10 cellular contexts compared by ENCODE assay signal in genomic region chr1:90835172-90835660, GRCh38.
A peak's percentile ranks its signal among the peaks of the same experiment; 100 is the strongest.
DNase-seq lines count a peak whose midpoint lies in the region; ATAC-seq and TF ChIP-seq lines count a peak whose summit lies in the region.
"Had no signal": no experiment of that assay in that cellular context is flagged by ENCODE, and none has a peak within 500 bp of the region (broad histone marks: within the 10 kb centered on the region; RNA-seq: fewer than 3 reads in every experiment).

No MANE protein-coding gene starts in this region.

- TF ChIP-seq POLR2A in vagina (IDR thresholded peaks at IDR 0.05) = no peak

- H3K4me1 Mint-ChIP-seq in naive thymus-derived CD4-positive, alpha-beta T cell = peaks cover 3 to 42% (median 19%) of the 10 kb centered on the region in 7 donors

- no peak overlapping the region for H3K27ac ChIP-seq in effector memory CD4-positive, alpha-beta T cell (ENCODE audit: insufficient read depth, low read length, poor library complexity, severe bottlenecking)
- H3K27ac ChIP-seq in naive thymus-derived CD4-positive, alpha-beta T cell (ENCODE audit: low read depth, low read length) = no peak overlapping the region
- no peak overlapping the region for H3K27ac ChIP-seq in vagina

- DNase-seq in stimulated activated CD4-positive, alpha-beta T cell treated with anti-CD3 and anti-CD28 coated beads, Interleukin-12 subunit alpha, Interleukin-12 subunit beta, amount 100 ng/mL, for 48 hours (ENCODE audit: low read depth in 2 of 3, low spot score in 1 of 3) = peak; percentile 5 to 13 (median 8)
- DNase-seq in stimulated activated CD4-positive, alpha-beta T cell treated with anti-CD3 and anti-CD28 coated beads, Interleukin-1b, Interleukin-23, amount 100 ng/mL, for 48 hours = no peak
- no peak for DNase-seq in effector memory CD4-positive, alpha-beta T cell
- DNase-seq in naive thymus-derived CD4-positive, alpha-beta T cell = no peak
- DNase-seq in vagina (ENCODE audit: extremely low spot score in 2 of 2) = no peak
- no peak for DNase-seq in HT-29 (ENCODE audit: low spot score)
- DNase-seq: left colon, SHP77 treated with DMSO at 0.1 percent for 48 hours had no signal

- no peak overlapping the region for H3K27ac Mint-ChIP-seq in naive thymus-derived CD4-positive, alpha-beta T cell

- intact Hi-C loops in naive thymus-derived CD4-positive, alpha-beta T cell (cut with micrococcal nuclease) = loop anchor here in 1 of 2 donors (2.0 kb wide), 1 partner anchor 110 kb away; no protein-coding TSS in a partner anchor
- intact Hi-C loops in vagina (cut with DNase I) = no loop called here

- H3K4me3 Mint-ChIP-seq in naive thymus-derived CD4-positive, alpha-beta T cell = peak overlapping the region in 9 of 10 donors; percentile 32 to 67 (median 60)

- CTCF ChIA-PET in naive thymus-derived CD4-positive, alpha-beta T cell (lab: Charles Lee) = no interaction called here

- no peak for TF ChIP-seq CTCF in vagina (IDR thresholded peaks at IDR 0.05)

- H3K27me3 Mint-ChIP-seq in naive thymus-derived CD4-positive, alpha-beta T cell = peaks cover 86 to 96% (median 87%) of the 10 kb centered on the region in 5 donors

- H3K36me3 ChIP-seq in effector memory CD4-positive, alpha-beta T cell (ENCODE audit: control insufficient read depth, insufficient read depth, low read length) = no peaks in the 10 kb centered on the region
- no peaks in the 10 kb centered on the region for H3K36me3 ChIP-seq in naive thymus-derived CD4-positive, alpha-beta T cell (ENCODE audit: control insufficient read depth in 2 of 3, insufficient read depth in 3 of 3, low read length in 3 of 3)
- H3K36me3 ChIP-seq in vagina = no peaks in the 10 kb centered on the region

- H3K27me3 ChIP-seq in effector memory CD4-positive, alpha-beta T cell (replicated peaks; ENCODE audit: control insufficient read depth, insufficient read depth, low read length, poor library complexity, severe bottlenecking) = peaks cover 59% of the 10 kb centered on the region
- H3K27me3 ChIP-seq in naive thymus-derived CD4-positive, alpha-beta T cell (ENCODE audit: control insufficient read depth in 2 of 2, insufficient read depth in 2 of 2, low read length in 2 of 2) = peaks cover 18 to 41% of the 10 kb centered on the region in 2 donors
- peaks cover 11% of the 10 kb centered on the region for H3K27me3 ChIP-seq in vagina

- peaks cover 0 to 4% (median 0%) of the 10 kb centered on the region in 5 donors for H3K36me3 Mint-ChIP-seq in naive thymus-derived CD4-positive, alpha-beta T cell

- ATAC-seq in naive thymus-derived CD4-positive, alpha-beta T cell = no peak
- ATAC-seq in GM18517 (IDR thresholded peaks at IDR 0.05; ENCODE audit: unreplicated experiment) (no peak), GM18520 (IDR thresholded peaks at IDR 0.05; ENCODE audit: unreplicated experiment) (no peak)

- POLR2A ChIA-PET in naive thymus-derived CD4-positive, alpha-beta T cell (lab: Charles Lee) = no interaction called here

- peaks cover 0 to 15% (median 0%) of the 10 kb centered on the region in 11 donors for H3K9me3 Mint-ChIP-seq in naive thymus-derived CD4-positive, alpha-beta T cell

- no peaks in the 10 kb centered on the region for H3K9me3 ChIP-seq in effector memory CD4-positive, alpha-beta T cell (ENCODE audit: control insufficient read depth, low read length)
- H3K9me3 ChIP-seq in naive thymus-derived CD4-positive, alpha-beta T cell (ENCODE audit: control insufficient read depth in 2 of 3, low read length in 3 of 3) = no peaks in the 10 kb centered on the region
- H3K9me3 ChIP-seq in vagina = no peaks in the 10 kb centered on the region

- peaks cover 22% of the 10 kb centered on the region for H3K4me1 ChIP-seq in effector memory CD4-positive, alpha-beta T cell (ENCODE audit: control insufficient read depth, insufficient read depth, low read length, poor library complexity, severe bottlenecking)
- peaks cover 0 to 14% of the 10 kb centered on the region in 2 donors for H3K4me1 ChIP-seq in naive thymus-derived CD4-positive, alpha-beta T cell (ENCODE audit: control insufficient read depth in 2 of 2, insufficient read depth in 2 of 2, low read length in 2 of 2)
- peaks cover 22% of the 10 kb centered on the region for H3K4me1 ChIP-seq in vagina

- H3K4me3 ChIP-seq in effector memory CD4-positive, alpha-beta T cell (ENCODE audit: insufficient read depth, low read depth, low read length, poor library complexity, severe bottlenecking) = peak overlapping the region; percentile 26
- H3K4me3 ChIP-seq in naive thymus-derived CD4-positive, alpha-beta T cell (ENCODE audit: low read length) = no peak overlapping the region
- H3K4me3 ChIP-seq in vagina = peak overlapping the region; percentile 30 to 45

Comparison
In these comparisons a context has a peak if more than half of its experiments do, and no peak if none do; other contexts are left out.
1. DNase-seq: peak in stimulated activated CD4-positive, alpha-beta T cell treated with anti-CD3 and anti-CD28 coated beads, Interleukin-12 subunit alpha, Interleukin-12 subunit beta, amount 100 ng/mL, for 48 hours (3 of 3); none in stimulated activated CD4-positive, alpha-beta T cell treated with anti-CD3 and anti-CD28 coated beads, Interleukin-1b, Interleukin-23, amount 100 ng/mL, for 48 hours (single experiment), effector memory CD4-positive, alpha-beta T cell (0 of 3), naive thymus-derived CD4-positive, alpha-beta T cell (0 of 9), vagina (0 of 2) and HT-29 (single experiment).